In the genomic region with DNA sequence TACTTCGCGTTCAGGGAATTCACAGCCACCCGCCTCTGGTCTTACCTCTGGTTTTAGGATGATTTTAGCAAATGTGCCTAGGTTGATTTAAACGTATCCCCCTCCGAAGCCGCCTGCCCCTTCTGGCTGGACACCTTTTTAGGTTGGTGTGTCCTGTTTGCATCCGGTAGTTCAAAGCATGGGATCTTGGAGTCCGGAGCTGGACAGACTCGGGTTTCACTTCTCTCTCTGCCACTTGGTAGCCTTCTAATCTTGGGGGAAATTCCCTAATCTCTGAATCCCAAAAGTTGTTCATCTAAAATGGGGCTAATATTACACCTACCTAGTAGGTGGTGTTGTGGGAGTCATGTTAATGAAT, we compare ENCODE assay signal across 8 cellular contexts. TPM values are rescaled to one million over a fixed set of nuclear protein-coding genes. Genes with fewer than 3 reads are reported as not detected.
DNase-seq lines count a peak whose midpoint lies in the region; ATAC-seq, FAIRE-seq and TF ChIP-seq lines count a peak whose summit lies in the region.

No MANE protein-coding gene starts in this region.

- 0 out of 2 replicates have a peak, but pooled peaks cover 10% of the 10 kb centered on the region for H4K20me1 ChIP-seq in K562 (replicated peaks; ENCODE audit: control insufficient read depth, insufficient read depth, low read length)

- CTCF ChIA-PET in K562 (lab: Yijun Ruan, JAX; ENCODE audit: low intra/inter-chr PET ratio), result interaction anchor here (1.3 kb wide), 1 partner anchor 38 kb away, joined by 8 read pairs; no protein-coding TSS in a partner anchor

- peak overlapping the region; percentile 76 for H3K27ac ChIP-seq in K562 (ENCODE audit: extremely low read depth, low read depth, low read length)
- no peak overlapping the region for H3K27ac ChIP-seq in muscle layer of colon (ENCODE audit: low read depth, low read length)

- no peaks in the 10 kb centered on the region for H3K9me3 Mint-ChIP-seq in activated T-cell treated with anti-CD3 and anti-CD28 coated beads, Interleukin-2, amount 50 U/mL, for 24 hours

- H3K4me1 ChIP-seq in K562 (replicated peaks in 1 of 2; ENCODE audit: control insufficient read depth in 2 of 2, insufficient read depth in 2 of 2, low read length in 2 of 2), result peaks cover 14 to 15% of the 10 kb centered on the region in 2 experiments; a peak in 4 of 5 replicates
- H3K4me1 ChIP-seq in muscle layer of colon (ENCODE audit: insufficient read depth, low read length), result peaks cover 9% of the 10 kb centered on the region

- POLR2A ChIA-PET in K562 (lab: Yijun Ruan, JAX), result interaction anchor here (0.6 to 1.5 kb wide), 6 partner anchors 14 to 38 kb away, joined by 3 to 12 read pairs (median 4); no protein-coding TSS in a partner anchor

- H3K4me1 Mint-ChIP-seq in activated T-cell treated with anti-CD3 and anti-CD28 coated beads, Interleukin-2, amount 50 U/mL, for 24 hours (ENCODE audit: low read depth), result peaks cover 36% of the 10 kb centered on the region

- TF ChIP-seq RAD21 in K562 (CRISPR knock-in tag; conservative IDR thresholded peaks at IDR 0.05 in 1 of 2, IDR thresholded peaks at IDR 0.05 in 1 of 2), result no peak

- BruUV-seq in K562 (replicated peaks; lab: Mats Ljungman, UMichigan), result no TSS peak

- H3K27me3 ChIP-seq in K562 (ENCODE audit: control insufficient read depth in 2 of 2, insufficient read depth in 2 of 2, low read length in 2 of 2) (no peaks in the 10 kb centered on the region), muscle layer of colon (ENCODE audit: control insufficient read depth in 1 of 2, insufficient read depth in 2 of 2, low read length in 2 of 2) (no peaks in the 10 kb centered on the region)

- peak overlapping the region; percentile 97 for H2AFZ ChIP-seq in K562 (ENCODE audit: low read depth, low read length)

- WGBS in K562 (ENCODE audit: insufficient coverage, low coverage, missing lambda C conversion rate), result 0% methylated on average over 9 of the region's 9 CpGs

- H3K27ac Mint-ChIP-seq in activated T-cell treated with anti-CD3 and anti-CD28 coated beads, Interleukin-2, amount 50 U/mL, for 24 hours, result peak overlapping the region; percentile 96

- TF ChIP-seq CTCF in K562 (IDR thresholded peaks at IDR 0.05 in 2 of 3, conservative IDR thresholded peaks at IDR 0.05 in 1 of 3; ENCODE audit: insufficient read depth in 2 of 3, low read depth in 1 of 3, low read length in 3 of 3), result no peak

- peaks cover 55% of the 10 kb centered on the region for H3K36me3 Mint-ChIP-seq in activated T-cell treated with anti-CD3 and anti-CD28 coated beads, Interleukin-2, amount 50 U/mL, for 24 hours (ENCODE audit: low read depth)

- peak; percentile 20 for ATAC-seq in HG03439 (IDR thresholded peaks at IDR 0.05; ENCODE audit: unreplicated experiment)
- ATAC-seq in K562, result peak; percentile 52

- no peak for TF ChIP-seq EP300 in K562 (IDR thresholded peaks at IDR 0.05; ENCODE audit: low read length)

- intact Hi-C loops in K562 (cut with micrococcal nuclease), result no loop called here

- no peak for DNase-seq in activated T-cell treated with anti-CD3 and anti-CD28 coated beads, Interleukin-2, amount 50 U/mL, for 24 hours
- no peak for DNase-seq in activated T-cell treated with anti-CD3 and anti-CD28 coated beads, Interleukin-2, amount 50 U/mL, for 1 hour
- DNase-seq in K562 (ENCODE audit: extremely low read depth in 1 of 4, low spot score in 3 of 4) (peak in 1 of 4 experiments; percentile 36), pons (ENCODE audit: low spot score) (no peak), NCI-H2081 (lab: John Stamatoyannopoulos, UW) (no peak)
- no peak for DNase-seq in effector CD4-positive, alpha-beta T cell

- peak; percentile 15 for FAIRE-seq in K562 (lab: Jason Lieb, UNC)

- peak overlapping the region; percentile 88 for H3K4me2 ChIP-seq in K562 (ENCODE audit: insufficient read depth, low read length)

- H3K27me3 Mint-ChIP-seq in activated T-cell treated with anti-CD3 and anti-CD28 coated beads, Interleukin-2, amount 50 U/mL, for 24 hours, result no peaks in the 10 kb centered on the region

- H3K36me3 ChIP-seq in K562 (ENCODE audit: control insufficient read depth, insufficient read depth, low read length) (peaks cover 38% of the 10 kb centered on the region), muscle layer of colon (ENCODE audit: insufficient read depth, low read length) (no peaks in the 10 kb centered on the region)

- peak overlapping the region; percentile 56 for H3K4me3 ChIP-seq in K562
- H3K4me3 ChIP-seq in muscle layer of colon (ENCODE audit: low read depth in 1 of 2, low read length in 2 of 2), result peak overlapping the region; percentile 55 to 84

- H3K79me2 ChIP-seq in K562 (ENCODE audit: control insufficient read depth, insufficient read depth, low read length), result peaks cover 49% of the 10 kb centered on the region

- peak overlapping the region; percentile 85 to 98 for H3K9ac ChIP-seq in K562 (ENCODE audit: insufficient read depth in 1 of 2, low read depth in 2 of 2, low read length in 2 of 2)
- peak overlapping the region; percentile 18 for H3K9ac ChIP-seq in muscle layer of colon (ENCODE audit: low read length)

- H3K9me3 ChIP-seq in K562 (replicated peaks; ENCODE audit: control insufficient read depth, insufficient read depth, low read depth, low read length) (no peaks in the 10 kb centered on the region; the same call in 1 of the 2 replicates), muscle layer of colon (ENCODE audit: low read length) (no peaks in the 10 kb centered on the region)

- peaks cover 4% of the 10 kb centered on the region for H3K9me1 ChIP-seq in K562 (ENCODE audit: control insufficient read depth, insufficient read depth, low read length)

- in situ Hi-C loops in K562 (cut with MboI), result no loop called here

- no peak for TF ChIP-seq POLR2A in K562 (conservative IDR thresholded peaks at IDR 0.05)

- H3K4me3 Mint-ChIP-seq in activated T-cell treated with anti-CD3 and anti-CD28 coated beads, Interleukin-2, amount 50 U/mL, for 24 hours, result peak overlapping the region; percentile 92

TF ChIP-seq in K562, 482 proteins besides CTCF, POLR2A, EP300 and RAD21 (continues in another document):
- TF ChIP-seq, protein P1, sequence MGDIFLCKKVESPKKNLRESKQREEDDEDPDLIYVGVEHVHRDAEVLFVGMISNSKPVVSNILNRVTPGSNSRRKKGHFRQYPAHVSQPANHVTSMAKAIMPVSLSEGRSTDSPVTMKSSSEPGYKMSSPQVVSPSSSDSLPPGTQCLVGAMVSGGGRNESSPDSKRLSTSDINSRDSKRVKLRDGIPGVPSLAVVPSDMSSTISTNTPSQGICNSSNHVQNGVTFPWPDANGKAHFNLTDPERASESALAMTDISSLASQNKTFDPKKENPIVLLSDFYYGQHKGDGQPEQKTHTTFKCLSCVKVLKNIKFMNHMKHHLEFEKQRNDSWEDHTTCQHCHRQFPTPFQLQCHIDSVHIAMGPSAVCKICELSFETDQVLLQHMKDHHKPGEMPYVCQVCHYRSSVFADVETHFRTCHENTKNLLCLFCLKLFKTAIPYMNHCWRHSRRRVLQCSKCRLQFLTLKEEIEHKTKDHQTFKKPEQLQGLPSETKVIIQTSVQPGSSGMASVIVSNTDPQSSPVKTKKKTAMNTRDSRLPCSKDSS (IDR thresholded peaks at IDR 0.05; ENCODE audit: low read depth, partially characterized antibody), result no peak
- TF ChIP-seq HDAC2 (IDR thresholded peaks at IDR 0.05) (no peak), GABPB1 (CRISPR knock-in tag; IDR thresholded peaks at IDR 0.05) (no peak), BDP1 (IDR thresholded peaks at IDR 0.05; ENCODE audit: insufficient read depth, insufficient read length) (no peak), IFI16 (CRISPR knock-in tag; IDR thresholded peaks at IDR 0.05) (no peak), TEAD1 (CRISPR knock-in tag; IDR thresholded peaks at IDR 0.05) (no peak), CHCHD3 (CRISPR knock-in tag; IDR thresholded peaks at IDR 0.05) (no peak), ZNF507 (tag; conservative IDR thresholded peaks at IDR 0.05) (no peak), HOXB6 (CRISPR knock-in tag; IDR thresholded peaks at IDR 0.05; ENCODE audit: borderline replicate concordance) (no peak)

RNA-seq across cellular contexts. Expression of a gene that starts 0.7 kb away (rescaled TPM):
- 200 and 563 TPM in 2 replicates for total RNA-seq in K562 (2011; cell fraction: chromatin; rRNA removed; ENCODE audit: low replicate concordance)
- 88.4 and 105 TPM in 2 replicates for total RNA-seq in K562 (2011; cell fraction: nucleolus; rRNA removed)
- 165 and 199 TPM in 2 replicates for total RNA-seq in K562 (2011; cell fraction: nucleoplasm; rRNA removed)
- total RNA-seq in K562 (2014; rRNA removed) (72.1 and 75.0 TPM in 2 replicates), K562 (2014; rRNA removed; fragmentation: Illumina TruSeq; extraction: Trizol) (148 and 174 TPM in 2 replicates), K562 (2015; rRNA removed; fragmentation: Illumina TruSeq; extraction: Trizol) (114 and 117 TPM in 2 replicates), K562 (2021) (148 and 150 TPM in 2 replicates)
- polyA plus RNA-seq in K562 (2011; rRNA removed) (136 and 165 TPM in 2 replicates), K562 (2014; fragmentation: Illumina TruSeq; extraction: Trizol) (107 and 118 TPM in 2 replicates), K562 (2014; fragmentation: Nextera tagmentation; extraction: Ambion mirVana) (100 to 1,000 TPM in 1 of 2 experiments, 10 to 100 TPM in 1; 76.0 to 137 TPM), K562 (2014; rRNA removed) (107 and 131 TPM in 2 replicates)
- polyA plus RNA-seq in K562 (2011; cell fraction: cytosol; rRNA removed), result 29.1 and 43.5 TPM in 2 replicates
- 140 and 157 TPM in 2 replicates for polyA plus RNA-seq in K562 (2011; cell fraction: nucleus; rRNA removed)
- 98.0 and 135 TPM in 2 replicates for polyA plus RNA-seq in K562 (2012)
- polyA minus RNA-seq in K562 (2011; rRNA and poly(A)+ RNA removed), result 189 and 196 TPM in 2 replicates
- 54.4 and 75.7 TPM in 2 replicates for polyA minus RNA-seq in K562 (2011; cell fraction: cytosol; rRNA and poly(A)+ RNA removed)
- 92.8 and 184 TPM in 2 replicates for polyA minus RNA-seq in K562 (2011; cell fraction: nucleus; rRNA and poly(A)+ RNA removed)

RNA-seq across cellular contexts. Expression of a gene that starts 23.1 kb away (rescaled TPM):
- not detected in 2 replicates for total RNA-seq in K562 (2011; cell fraction: chromatin; rRNA removed; ENCODE audit: low replicate concordance)
- total RNA-seq in K562 (2011; cell fraction: nucleolus; rRNA removed), result not detected in 2 replicates
- not detected in 2 replicates for total RNA-seq in K562 (2011; cell fraction: nucleoplasm; rRNA removed)
- total RNA-seq in K562 (2014; rRNA removed) (0.05 TPM in 1 of 2 replicates, not detected in the other), K562 (2014; rRNA removed; fragmentation: Illumina TruSeq; extraction: Trizol) (not detected in 2 replicates), K562 (2015; rRNA removed; fragmentation: Illumina TruSeq; extraction: Trizol) (not detected in 2 replicates), K562 (2021) (not detected in 2 replicates)
- polyA plus RNA-seq in K562 (2011; rRNA removed) (not detected in 2 replicates), K562 (2014; fragmentation: Illumina TruSeq; extraction: Trizol) (not detected in 2 replicates), K562 (2014; fragmentation: Nextera tagmentation; extraction: Ambion mirVana) (not detected), K562 (2014; rRNA removed) (not detected in 2 replicates)
- not detected in 2 replicates for polyA plus RNA-seq in K562 (2011; cell fraction: cytosol; rRNA removed)
- not detected in 2 replicates for polyA plus RNA-seq in K562 (2011; cell fraction: nucleus; rRNA removed)
- polyA plus RNA-seq in K562 (2012), result 0.13 and 0.57 TPM in 2 replicates
- not detected in 2 replicates for polyA minus RNA-seq in K562 (2011; rRNA and poly(A)+ RNA removed)
- not detected in 2 replicates for polyA minus RNA-seq in K562 (2011; cell fraction: cytosol; rRNA and poly(A)+ RNA removed)
- not detected in 2 replicates for polyA minus RNA-seq in K562 (2011; cell fraction: nucleus; rRNA and poly(A)+ RNA removed)
